20 cellular contexts compared by ENCODE assay signal in genomic region chr7:68776326-68776725, GRCh38.
"Had no signal": no experiment of that assay in that cellular context is flagged by ENCODE, and none has a peak within 500 bp of the region (broad histone marks: within the 10 kb centered on the region; RNA-seq: fewer than 3 reads in every experiment).

No MANE protein-coding gene starts in this region.

- H3K27ac ChIP-seq: epithelial cell of prostate, esophagus muscularis mucosa, foreskin keratinocyte, ovary, right lobe of liver, spleen, thoracic aorta had no signal

- ATAC-seq: effector memory CD8-positive, alpha-beta T cell; foreskin keratinocyte; left lobe of liver; natural killer cell; right lobe of liver; stimulated activated naive B cell treated with anti-CD40 and anti-IgM and Interleukin-4, amounts not matched to agents 10 μg/mL and 1 μg/mL and 100 μg/mL, for 72 hours; stimulated activated naive CD8-positive, alpha-beta T cell treated with anti-CD3 and anti-CD28 coated beads, Interleukin-15, amount 100 ng/mL, for 72 hours had no signal

- H3K27me3 ChIP-seq: esophagus muscularis mucosa, foreskin keratinocyte, ovary, right lobe of liver, spleen had no signal

- H3K4me3 ChIP-seq: esophagus muscularis mucosa, ovary, right lobe of liver, spleen, thoracic aorta had no signal

- DNase-seq: effector memory CD8-positive, alpha-beta T cell; foreskin keratinocyte; head of caudate nucleus; hippocampal formation; kidney glomerular epithelial cell; natural killer cell; nucleus accumbens; ovary; right lobe of liver; spleen; stimulated activated CD4-positive, alpha-beta T cell treated with anti-CD3 and anti-CD28 coated beads, Interleukin-15, amount 100 ng/mL, for 24 hours; stimulated activated CD4-positive, alpha-beta T cell treated with anti-CD3 and anti-CD28 coated beads, Interleukin-2, amount 100 ng/mL, for 24 hours; stimulated activated CD4-positive, alpha-beta T cell treated with anti-CD3 and anti-CD28 coated beads, Interleukin-4, amount 100 ng/mL, for 4 hours; stimulated activated naive B cell treated with anti-CD40 and anti-IgM and Interleukin-4, amounts not matched to agents 10 μg/mL and 1 μg/mL and 100 μg/mL, for 72 hours; stimulated activated naive CD8-positive, alpha-beta T cell treated with anti-CD3 and anti-CD28 coated beads, Interleukin-15, amount 100 ng/mL, for 72 hours; trophoblast cell had no signal

- H3K4me1 ChIP-seq: esophagus muscularis mucosa, foreskin keratinocyte, right lobe of liver, spleen had no signal

- H3K36me3 ChIP-seq: esophagus muscularis mucosa, ovary, right lobe of liver, spleen, thoracic aorta had no signal

- H3K9me3 ChIP-seq: esophagus muscularis mucosa, ovary, right lobe of liver, thoracic aorta had no signal
